Comparison of ENCODE assay signal across 11 cellular contexts in genomic region chr2:3628800-3629199, GRCh38. TPM values are rescaled to one million over a fixed set of nuclear protein-coding genes. Genes with fewer than 3 reads are reported as not detected.
A peak's percentile ranks its signal among the peaks of the same experiment; 100 is the strongest.
DNase-seq lines count a peak whose midpoint lies in the region; ATAC-seq, FAIRE-seq and TF ChIP-seq lines count a peak whose summit lies in the region.
"Had no signal": no experiment of that assay in that cellular context is flagged by ENCODE, and none has a peak within 500 bp of the region (broad histone marks: within the 10 kb centered on the region; RNA-seq: fewer than 3 reads in every experiment).

No MANE protein-coding gene starts in this region.

- H3F3A ChIP-seq in DOHH2 (ENCODE audit: control insufficient read depth, insufficient read depth): no peaks in the 10 kb centered on the region

- H3K79me2 ChIP-seq in DOHH2 (ENCODE audit: control insufficient read depth, low read length) (no peaks in the 10 kb centered on the region), Karpas-422 (ENCODE audit: low read length) (no peaks in the 10 kb centered on the region)

- no peak overlapping the region for H3K4me3 ChIP-seq in DOHH2 (ENCODE audit: low read length)
- no peak overlapping the region for H3K4me3 ChIP-seq in Karpas-422 (ENCODE audit: low read length)
- no peak overlapping the region for H3K4me3 ChIP-seq in colonic mucosa
- H3K4me3 ChIP-seq: breast epithelium had no signal

- no peak for ATAC-seq in effector memory CD8-positive, alpha-beta T cell (replicated peaks)
- ATAC-seq: naive thymus-derived CD8-positive, alpha-beta T cell had no signal

- H3K27me3 Mint-ChIP-seq in effector memory CD8-positive, alpha-beta T cell: peaks cover 6 to 45% of the 10 kb centered on the region in 2 donors

- CTCF ChIA-PET in RWPE1 (lab: Yijun Ruan, JAX): interaction anchor here (0.6 to 1.0 kb wide), 3 partner anchors 21 to 69 kb away, joined by 3 read pairs; no protein-coding TSS in a partner anchor

- no peaks in the 10 kb centered on the region for H4K20me1 ChIP-seq in DOHH2 (ENCODE audit: control insufficient read depth, insufficient read depth, low read depth, low read length)
- no peaks in the 10 kb centered on the region for H4K20me1 ChIP-seq in Karpas-422 (ENCODE audit: insufficient read depth, low read depth, low read length)

- no peak overlapping the region for H3K27ac Mint-ChIP-seq in effector memory CD8-positive, alpha-beta T cell
- H3K27ac Mint-ChIP-seq: naive thymus-derived CD8-positive, alpha-beta T cell had no signal

- FAIRE-seq in H54 (lab: Jason Lieb, UNC): no peak

- no peak overlapping the region for H2AFZ ChIP-seq in Karpas-422 (ENCODE audit: low read length)

- H3K27me3 ChIP-seq in DOHH2 (ENCODE audit: control insufficient read depth, low read length): no peaks in the 10 kb centered on the region
- H3K27me3 ChIP-seq in Karpas-422 (ENCODE audit: low read length): no peaks in the 10 kb centered on the region
- H3K27me3 ChIP-seq in colonic mucosa: no peaks in the 10 kb centered on the region
- H3K27me3 ChIP-seq: breast epithelium had no signal

- H3K4me1 ChIP-seq in DOHH2 (ENCODE audit: control insufficient read depth, low read length) (no peaks in the 10 kb centered on the region), Karpas-422 (ENCODE audit: low read length) (no peaks in the 10 kb centered on the region), colonic mucosa (no peaks in the 10 kb centered on the region)
- H3K4me1 ChIP-seq: breast epithelium had no signal

- intact Hi-C loops in colonic mucosa (cut with DNase I): no loop called here

- no peaks in the 10 kb centered on the region for H3K9me2 ChIP-seq in DOHH2 (replicated peaks; ENCODE audit: control insufficient read depth, low read length)
- H3K9me2 ChIP-seq in Karpas-422 (replicated peaks; ENCODE audit: insufficient read depth, low read length): no peaks in the 10 kb centered on the region

- H3K36me3 ChIP-seq in DOHH2 (ENCODE audit: control insufficient read depth, low read length): no peaks in the 10 kb centered on the region
- no peaks in the 10 kb centered on the region for H3K36me3 ChIP-seq in Karpas-422 (ENCODE audit: insufficient read depth, low read length)
- no peaks in the 10 kb centered on the region for H3K36me3 ChIP-seq in colonic mucosa
- H3K36me3 ChIP-seq: breast epithelium had no signal

- H3K9me3 ChIP-seq in DOHH2 (ENCODE audit: control insufficient read depth, insufficient read depth, low read length) (no peaks in the 10 kb centered on the region), Karpas-422 (ENCODE audit: low read length) (no peaks in the 10 kb centered on the region), colonic mucosa (no peaks in the 10 kb centered on the region)

- H3K9me3 Mint-ChIP-seq in effector memory CD8-positive, alpha-beta T cell: no peaks in the 10 kb centered on the region
- H3K9me3 Mint-ChIP-seq: naive thymus-derived CD8-positive, alpha-beta T cell had no signal

- no peak overlapping the region for H3K4me2 ChIP-seq in DOHH2 (ENCODE audit: low read length)
- no peak overlapping the region for H3K4me2 ChIP-seq in Karpas-422 (ENCODE audit: low read depth, low read length, poor library complexity, severe bottlenecking)

- DNase-seq in Karpas-422 (peak; percentile 50), RWPE1 (ENCODE audit: low spot score) (no peak), mesenteric fat pad (ENCODE audit: low spot score) (peak; percentile 51), NCI-H2196 treated with DMSO at 0.1 percent for 48 hours (lab: John Stamatoyannopoulos, UW; ENCODE audit: unreplicated experiment) (no peak), H54 (ENCODE audit: insufficient read length, low spot score) (no peak), colonic mucosa (no peak)
- no peak for DNase-seq in effector memory CD8-positive, alpha-beta T cell

- TF ChIP-seq POLR2A in H54 (IDR thresholded peaks at IDR 0.05; ENCODE audit: low read depth, low read length): no peak

- POLR2A ChIA-PET in RWPE1 (lab: Yijun Ruan, JAX; ENCODE audit: low non-redundant PET): no interaction called here

- H3K4me1 Mint-ChIP-seq in effector memory CD8-positive, alpha-beta T cell (ENCODE audit: low read depth in 2 of 2): no peaks in the 10 kb centered on the region

- no peak overlapping the region for H3K27ac ChIP-seq in DOHH2 (ENCODE audit: low read depth, low read length)
- no peak overlapping the region for H3K27ac ChIP-seq in Karpas-422 (ENCODE audit: low read length)
- peak overlapping the region; percentile 32; the same call in 1 of the 2 replicates for H3K27ac ChIP-seq in RWPE1
- H3K27ac ChIP-seq in colonic mucosa: no peak overlapping the region
- H3K27ac ChIP-seq: breast epithelium had no signal

- H3K9ac ChIP-seq in Karpas-422 (ENCODE audit: low read length) (no peak overlapping the region), colonic mucosa (ENCODE audit: low read depth in 2 of 2, low read length in 2 of 2) (no peak overlapping the region)

- no peaks in the 10 kb centered on the region for H3K36me3 Mint-ChIP-seq in effector memory CD8-positive, alpha-beta T cell (ENCODE audit: insufficient read depth)
- H3K36me3 Mint-ChIP-seq: naive thymus-derived CD8-positive, alpha-beta T cell had no signal

- TF ChIP-seq CTCF in DOHH2 (IDR thresholded peaks at IDR 0.05; ENCODE audit: low read depth, low read length, poor library complexity, severe bottlenecking): peak; percentile 41
- TF ChIP-seq CTCF in RWPE1 (conservative IDR thresholded peaks at IDR 0.05; ENCODE audit: low read depth): no peak
- TF ChIP-seq CTCF in colonic mucosa (IDR thresholded peaks at IDR 0.05): no peak

- H3K4me3 Mint-ChIP-seq in effector memory CD8-positive, alpha-beta T cell: no peak overlapping the region
- H3K4me3 Mint-ChIP-seq: naive thymus-derived CD8-positive, alpha-beta T cell had no signal

RNA-seq across cellular contexts. Expression of gene ALLC, which starts 29.2 kb away (rescaled TPM):
- total RNA-seq in Karpas-422 (2014; rRNA removed; shearing (Covaris generic); ENCODE audit: low replicate concordance): not detected in 2 replicates
- total RNA-seq in mesenteric fat pad: not detected
- not detected for total RNA-seq in colonic mucosa
- total RNA-seq: activated CD8-positive, alpha-beta memory T cell treated with anti-CD3 and anti-CD28 coated beads for 36 hours; naive thymus-derived CD8-positive, alpha-beta T cell had no signal

RNA-seq across cellular contexts. Expression of gene COLEC11, which starts 33.9 kb away (rescaled TPM):
- total RNA-seq in Karpas-422 (2014; rRNA removed; shearing (Covaris generic); ENCODE audit: low replicate concordance): not detected in 2 replicates
- total RNA-seq in mesenteric fat pad: 5.5 TPM
- total RNA-seq in colonic mucosa: under 1 TPM; 0.47 to 0.80 TPM

RNA-seq across cellular contexts. Expression of gene RPS7, which starts 53.7 kb away (rescaled TPM):
- total RNA-seq in Karpas-422 (2014; rRNA removed; shearing (Covaris generic); ENCODE audit: low replicate concordance): 3,591 and 3,631 TPM in 2 replicates
- total RNA-seq in mesenteric fat pad: 1,225 TPM
- 1,000 to 10,000 TPM in 1 of 2 donors, 100 to 1,000 TPM in 1; 941 to 1,015 TPM for total RNA-seq in colonic mucosa

Comparison
In these comparisons a context has a peak if more than half of its experiments do, and no peak if none do; other contexts are left out.
1. DNase-seq: peak in Karpas-422 (single experiment) and mesenteric fat pad (single experiment); none in RWPE1 (single experiment), effector memory CD8-positive, alpha-beta T cell (0 of 3), NCI-H2196 treated with DMSO at 0.1 percent for 48 hours (single experiment), H54 (single experiment) and colonic mucosa (single experiment).